ENCODE assay signal across 8 cellular contexts in genomic region chr18:80157708-80158343, GRCh38. TPM values are rescaled to one million over a fixed set of nuclear protein-coding genes. Genes with fewer than 3 reads are reported as not detected.
DNase-seq lines count a peak whose midpoint lies in the region; ATAC-seq and TF ChIP-seq lines count a peak whose summit lies in the region.

No MANE protein-coding gene starts in this region.

- H3K79me2 ChIP-seq in Loucy (ENCODE audit: insufficient read depth, low read length), result no peaks in the 10 kb centered on the region

- no peak overlapping the region for H3K27ac ChIP-seq in body of pancreas

- no peak overlapping the region for H3K4me3 ChIP-seq in Loucy (ENCODE audit: low read length, poor library complexity, severe bottlenecking)
- no peak overlapping the region for H3K4me3 ChIP-seq in body of pancreas

- DNase-seq in NCI-H82 (lab: John Stamatoyannopoulos, UW), result peak; percentile 75
- no peak for DNase-seq in NCI-H82 treated with DMSO at 0.1 percent for 48 hours (lab: John Stamatoyannopoulos, UW; ENCODE audit: unreplicated experiment)
- peak; percentile 16 for DNase-seq in T1000 (lab: John Stamatoyannopoulos, UW)
- peak; percentile 77 to 88 (median 82) for DNase-seq in body of pancreas
- peak; percentile 77 for DNase-seq in iris pigment epithelial cell (ENCODE audit: low read depth)
- peak; percentile 40 to 69 for DNase-seq in stimulated activated CD4-positive, alpha-beta T cell treated with anti-CD3 and anti-CD28 coated beads, Interleukin-15, amount 100 ng/mL, for 48 hours (ENCODE audit: low read depth in 2 of 2)

- H3F3A ChIP-seq in Loucy (ENCODE audit: low read depth), result no peaks in the 10 kb centered on the region

- no peaks in the 10 kb centered on the region for H3K9me2 ChIP-seq in Loucy (replicated peaks; ENCODE audit: low read depth, low read length)

- ATAC-seq in body of pancreas (peak; percentile 74), HG03139 (IDR thresholded peaks at IDR 0.05; ENCODE audit: unreplicated experiment) (no peak)

- intact Hi-C loops in body of pancreas (cut with DNase I), result no loop called here

- no peak for TF ChIP-seq POLR2A in body of pancreas (IDR thresholded peaks at IDR 0.05)

- WGBS in body of pancreas, 2 donors, result 24 to 33% methylated on average over 8 of the region's 8 CpGs

- H2AFZ ChIP-seq in Loucy (ENCODE audit: low read length), result no peak overlapping the region

- no peaks in the 10 kb centered on the region for H3K27me3 ChIP-seq in Loucy (ENCODE audit: insufficient read depth, low read length, poor library complexity, severe bottlenecking)
- no peaks in the 10 kb centered on the region for H3K27me3 ChIP-seq in body of pancreas

- H3K9ac ChIP-seq in Loucy (ENCODE audit: low read depth, low read length, poor library complexity, severe bottlenecking), result no peak overlapping the region

- H3K36me3 ChIP-seq in Loucy (ENCODE audit: insufficient read depth, low read length), result no peaks in the 10 kb centered on the region
- no peaks in the 10 kb centered on the region for H3K36me3 ChIP-seq in body of pancreas (replicated peaks in 1 of 2; ENCODE audit: insufficient read depth in 1 of 2, low read depth in 2 of 2)

- H4K20me1 ChIP-seq in Loucy (ENCODE audit: insufficient read depth, low read length, poor library complexity, severe bottlenecking), result no peaks in the 10 kb centered on the region

- TF ChIP-seq CTCF in Loucy (conservative IDR thresholded peaks at IDR 0.05; ENCODE audit: low read length), result peak; percentile 98
- peak; percentile 76 to 98 (median 86) for TF ChIP-seq CTCF in body of pancreas (IDR thresholded peaks at IDR 0.05)

- H3K4me1 ChIP-seq in Loucy (ENCODE audit: insufficient read depth, low read length, poor library complexity, severe bottlenecking), result no peaks in the 10 kb centered on the region
- H3K4me1 ChIP-seq in body of pancreas, result no peaks in the 10 kb centered on the region

- H3K9me3 ChIP-seq in Loucy (ENCODE audit: insufficient read depth, low read depth, low read length), result peaks cover 7% of the 10 kb centered on the region; the same call in 1 of the 2 replicates
- no peaks in the 10 kb centered on the region for H3K9me3 ChIP-seq in body of pancreas

- no peak overlapping the region for H3K4me2 ChIP-seq in Loucy (ENCODE audit: low read depth, low read length, poor library complexity, severe bottlenecking)

RNA-seq across cellular contexts. Expression of gene ADNP2, which starts 48.8 kb away (rescaled TPM):
- total RNA-seq in body of pancreas, result 1 to 10 TPM; 7.0 to 9.2 TPM
